Comparison of ENCODE assay signal across 8 cellular contexts in the genomic region with DNA sequence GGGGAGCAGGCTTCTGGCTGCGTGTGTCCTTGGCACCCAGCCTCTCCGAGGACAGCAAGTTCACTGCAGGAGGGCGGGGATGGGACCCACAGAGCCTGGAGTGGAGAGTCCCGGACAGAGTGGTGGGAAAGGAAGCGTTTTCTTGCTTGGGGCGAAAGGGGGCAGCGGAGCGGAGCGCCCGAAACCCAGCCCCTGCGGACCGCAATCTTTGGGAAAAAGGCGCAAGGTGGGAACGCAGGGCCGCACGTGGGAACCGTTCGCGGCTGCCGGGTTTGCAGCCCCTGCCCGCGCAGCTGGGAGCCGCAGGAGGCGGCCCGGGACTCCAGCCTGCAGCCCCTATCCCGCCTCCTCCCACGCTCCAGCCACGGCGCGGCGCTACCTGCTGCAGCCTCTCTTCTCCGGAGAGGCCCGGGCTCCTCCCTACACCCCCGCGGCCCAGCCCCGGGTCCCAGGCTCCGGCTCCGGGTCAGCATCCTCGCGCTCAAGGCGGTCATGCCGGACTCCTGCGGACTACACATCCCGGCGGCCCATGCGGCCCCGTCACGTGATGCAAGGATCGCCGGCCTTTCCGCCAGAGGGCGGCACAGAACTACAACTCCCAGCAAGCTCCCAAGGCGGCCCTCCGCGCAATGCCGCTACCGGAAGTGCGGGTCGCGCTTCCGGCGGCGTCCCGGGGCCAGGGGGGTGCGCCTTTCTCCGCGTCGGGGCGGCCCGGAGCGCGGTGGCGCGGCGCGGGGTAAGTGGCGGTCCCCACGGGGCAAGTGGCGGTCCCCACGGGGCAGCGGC. TPM values are rescaled to one million over a fixed set of nuclear protein-coding genes. Genes with fewer than 3 reads are reported as not detected.
DNase-seq lines count a peak whose midpoint lies in the region; ATAC-seq, FAIRE-seq and TF ChIP-seq lines count a peak whose summit lies in the region.

A gene (minus strand): TSS at position 505 of the 786 bp plus-strand sequence. CDS start 11 bp downstream, at position 494.
A gene (plus strand): TSS at position 656 of the 786 bp plus-strand sequence. CDS start 631 bp downstream, outside the sequence.

- peaks cover 16% of the 10 kb centered on the region for H3K4me1 Mint-ChIP-seq in activated naive CD8-positive, alpha-beta T cell treated with anti-CD3 and anti-CD28 coated beads for 36 hours

- no peak for FAIRE-seq in pancreas (lab: Jason Lieb, UNC)

- 0 to 1% methylated on average over 68 to 81 of the region's 81 CpGs for WGBS in pancreas, 2 donors

- H3K27ac Mint-ChIP-seq in activated naive CD8-positive, alpha-beta T cell treated with anti-CD3 and anti-CD28 coated beads for 36 hours, result peak within 1 kb of the TSS; percentile 75

- H3K27me3 ChIP-seq in pancreas (no peaks in the 10 kb centered on the region), tibial artery (no peaks in the 10 kb centered on the region)

- TF ChIP-seq CTCF in pancreas (IDR thresholded peaks at IDR 0.05) (peak in 3 of 4 donors; percentile 18 to 32 (median 29)), tibial artery (IDR thresholded peaks at IDR 0.05) (peak; percentile 37 to 56)

- H3K4me1 ChIP-seq in pancreas, result peaks cover 0 to 13% (median 10%) of the 10 kb centered on the region in 3 donors
- peaks cover 5 to 50% (median 36%) of the 10 kb centered on the region in 4 donors for H3K4me1 ChIP-seq in tibial artery

- H3K4me3 ChIP-seq in pancreas (peak within 1 kb of the TSS; percentile 90 to 96 (median 94)), tibial artery (peak within 1 kb of the TSS; percentile 85 to 91)

- H3K27me3 Mint-ChIP-seq in activated naive CD8-positive, alpha-beta T cell treated with anti-CD3 and anti-CD28 coated beads for 36 hours, result no peaks in the 10 kb centered on the region

- H3K36me3 ChIP-seq in pancreas (no peaks in the 10 kb centered on the region), tibial artery (peaks cover 13 to 41% (median 26%) of the 10 kb centered on the region in 3 donors)

- H3K4me3 Mint-ChIP-seq in activated naive CD8-positive, alpha-beta T cell treated with anti-CD3 and anti-CD28 coated beads for 36 hours, result peak within 1 kb of the TSS; percentile 94

- no peaks in the 10 kb centered on the region for H3K9me3 Mint-ChIP-seq in activated naive CD8-positive, alpha-beta T cell treated with anti-CD3 and anti-CD28 coated beads for 36 hours

- H3K27ac ChIP-seq in pancreas (peak within 1 kb of the TSS; percentile 18 to 61 (median 52)), tibial artery (peak within 1 kb of the TSS; percentile 69 to 80)

- ATAC-seq in HG02588 (IDR thresholded peaks at IDR 0.05; ENCODE audit: unreplicated experiment), result peak; percentile 88
- peak; percentile 96 for ATAC-seq in Right ventricle myocardium inferior
- ATAC-seq in pancreas, result peak; percentile 97 to 99 (median 99)

- DNase-seq in NCI-H1092 (lab: John Stamatoyannopoulos, UW) (peak; percentile 87), SKM-1 treated with dmso at 0.1 percent for 144 hours (lab: John Stamatoyannopoulos, UW; ENCODE audit: unreplicated experiment) (peak; percentile 95), Right ventricle myocardium inferior (ENCODE audit: missing footprints) (peak; percentile 99), pancreas (peak; percentile 92 to 99 (median 96)), tibial artery (peak; percentile 97 to 98)
- DNase-seq in activated naive CD8-positive, alpha-beta T cell treated with anti-CD3 and anti-CD28 coated beads for 36 hours, result peak; percentile 97

- peaks cover 2% of the 10 kb centered on the region for H3K36me3 Mint-ChIP-seq in activated naive CD8-positive, alpha-beta T cell treated with anti-CD3 and anti-CD28 coated beads for 36 hours

- H3K9me3 ChIP-seq in pancreas (no peaks in the 10 kb centered on the region), tibial artery (no peaks in the 10 kb centered on the region)

- intact Hi-C loops in Right ventricle myocardium inferior (cut with DNase I) (loop anchor here (2.0 to 5.0 kb wide), 2 partner anchors 15 to 75 kb away; no protein-coding TSS in a partner anchor), pancreas (cut with DNase I) (no loop called here), tibial artery (cut with DNase I; ENCODE audit: low total_unique reads) (no loop called here)

- TF ChIP-seq POLR2A in GM10847 (IDR thresholded peaks at IDR 0.05; ENCODE audit: extremely low read depth, insufficient read length), result peak; percentile 76

RNA-seq across cellular contexts. Expression of the first gene that starts in this region (rescaled TPM):
- total RNA-seq in activated naive CD8-positive, alpha-beta T cell treated with anti-CD3 and anti-CD28 coated beads for 36 hours, result 10 to 100 TPM; 30.6 to 32.0 TPM
- total RNA-seq in Right ventricle myocardium inferior, result 23.3 TPM
- total RNA-seq in pancreas, result 10 to 100 TPM in 1 of 6 donors, 1 to 10 TPM in 5; 5.2 to 10.4 (median 8.4) TPM
- 10 to 100 TPM; 22.1 to 22.8 TPM for polyA plus RNA-seq in pancreas

RNA-seq across cellular contexts. Expression of the second gene that starts in this region (rescaled TPM):
- total RNA-seq in activated naive CD8-positive, alpha-beta T cell treated with anti-CD3 and anti-CD28 coated beads for 36 hours, result 10 to 100 TPM; 52.3 to 57.5 TPM
- total RNA-seq in Right ventricle myocardium inferior (62.8 TPM), pancreas (10 to 100 TPM; 51.0 to 91.7 (median 77.6) TPM)
- 100 to 1,000 TPM; 119 to 172 TPM for polyA plus RNA-seq in pancreas

Comparison
In these comparisons a context has a peak if more than half of its experiments do, and no peak if none do; other contexts are left out.
1. Peak in every context shown above with its lines: DNase-seq, ATAC-seq, H3K4me3 ChIP-seq and H3K27ac ChIP-seq.